ENCODE assay signal across 14 cellular contexts in genomic region chr4:132646186-132646585, GRCh38.
A peak's percentile ranks its signal among the peaks of the same experiment; 100 is the strongest.
DNase-seq lines count a peak whose midpoint lies in the region; ATAC-seq lines count a peak whose summit lies in the region.
"Had no signal": no experiment of that assay in that cellular context is flagged by ENCODE, and none has a peak within 500 bp of the region (broad histone marks: within the 10 kb centered on the region; RNA-seq: fewer than 3 reads in every experiment).

No MANE protein-coding gene starts in this region.

- intact Hi-C loops in left cardiac atrium (cut with DNase I), result no loop called here

- DNase-seq in astrocyte of the hippocampus (ENCODE audit: low read depth, low spot score) (peak; percentile 1), medulla oblongata (ENCODE audit: extremely low spot score) (no peak), T-helper 9 cell (no peak), left cardiac atrium (no peak), hypothalamus (lab: John Stamatoyannopoulos, UW) (no peak)
- DNase-seq: activated CD4-positive, CD25-positive, alpha-beta regulatory T cell treated with anti-CD3 and anti-CD28 coated beads, Interleukin-2, amount 50 U/mL, for 72 hours; activated naive CD4-positive, alpha-beta T cell treated with anti-CD3 and anti-CD28 coated beads for 36 hours; head of caudate nucleus; NCI-H2029 treated with DMSO at 0.1 percent for 48 hours; RPMI8226; stimulated activated CD4-positive, alpha-beta T cell treated with anti-CD3 and anti-CD28 coated beads, Interleukin-4, amount 100 ng/mL, for 1 hour had no signal

- ATAC-seq in GM18508 (IDR thresholded peaks at IDR 0.05; ENCODE audit: insufficient read depth, unreplicated experiment) (peak; percentile 55), GM21529 (IDR thresholded peaks at IDR 0.05; ENCODE audit: unreplicated experiment) (peak; percentile 83), HG03095 (IDR thresholded peaks at IDR 0.05; ENCODE audit: unreplicated experiment) (peak; percentile 84), left cardiac atrium (no peak)

Comparison
In these comparisons a context has a peak if more than half of its experiments do, and no peak if none do; other contexts are left out.
1. ATAC-seq: peak in GM18508 (single experiment), GM21529 (single experiment) and HG03095 (single experiment); none in left cardiac atrium (0 of 2).